In the genomic region with DNA sequence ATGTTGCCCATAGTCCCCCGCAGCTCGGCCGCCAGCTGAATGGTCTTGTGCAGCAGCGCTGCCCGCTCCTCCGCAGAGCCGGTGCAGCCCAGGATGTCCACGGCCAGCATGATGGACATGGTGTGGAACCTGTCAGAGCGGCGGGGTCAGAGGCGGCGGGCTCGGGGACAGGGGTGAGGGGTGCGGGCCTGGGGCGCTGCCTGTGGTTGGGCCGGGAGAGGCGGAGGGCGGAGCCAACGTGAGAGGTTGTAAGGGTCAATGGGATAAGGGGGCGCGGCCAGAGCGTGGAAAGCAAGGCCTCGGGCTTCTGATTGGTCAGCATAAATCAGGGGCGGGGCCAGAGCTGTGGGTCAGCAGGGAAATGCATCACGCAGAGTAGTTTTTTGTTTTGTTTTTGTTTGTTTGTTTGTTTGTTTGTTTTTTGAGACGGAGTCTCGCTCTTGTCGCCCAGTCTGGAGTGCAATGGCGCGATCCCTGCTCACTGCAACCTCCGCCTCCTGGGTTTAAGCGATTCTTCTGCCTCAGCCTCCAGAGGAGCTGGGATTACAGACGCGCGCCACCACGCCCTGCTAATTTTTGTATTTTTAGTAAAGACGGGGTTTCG, we compare ENCODE assay signal across 8 cellular contexts. TPM values are rescaled to one million over a fixed set of nuclear protein-coding genes. Genes with fewer than 3 reads are reported as not detected.
DNase-seq lines count a peak whose midpoint lies in the region; ATAC-seq and TF ChIP-seq lines count a peak whose summit lies in the region.
"Had no signal": no experiment of that assay in that cellular context is flagged by ENCODE, and none has a peak within 500 bp of the region (broad histone marks: within the 10 kb centered on the region; RNA-seq: fewer than 3 reads in every experiment).

No MANE protein-coding gene starts in this region.

- H3K9me3 Mint-ChIP-seq in chondrocyte (ENCODE audit: low read depth), result no peaks in the 10 kb centered on the region
- H3K9me3 Mint-ChIP-seq: activated naive CD4-positive, alpha-beta T cell treated with anti-CD3 and anti-CD28 coated beads, Interleukin-2, amount 50 U/mL, for 72 hours had no signal

- DNase-seq in NCI-H146 (lab: John Stamatoyannopoulos, UW) (peak; percentile 91), epithelial cell of proximal tubule (ENCODE audit: low read depth) (no peak), lung (ENCODE audit: low spot score) (peak; percentile 82), upper lobe of left lung (peak; percentile 87 to 90), chondrocyte (ENCODE audit: low spot score) (no peak)

- ATAC-seq in lung (ENCODE audit: insufficient read depth, low FRiP score), result peak; percentile 52
- ATAC-seq in upper lobe of left lung (ENCODE audit: low FRiP score in 2 of 2), result peak; percentile 59 to 81
- no peak for ATAC-seq in HG03139 (IDR thresholded peaks at IDR 0.05; ENCODE audit: unreplicated experiment)
- no peak for ATAC-seq in GM18870 (IDR thresholded peaks at IDR 0.05; ENCODE audit: unreplicated experiment)

- peaks cover 0 to 31% of the 10 kb centered on the region in 2 donors for H3K36me3 ChIP-seq in lung (ENCODE audit: control insufficient read depth in 2 of 2, insufficient read depth in 2 of 2, low read length in 2 of 2)
- H3K36me3 ChIP-seq in upper lobe of left lung, result peaks cover 0 to 87% (median 68%) of the 10 kb centered on the region in 4 donors

- H3K4me1 ChIP-seq in lung (ENCODE audit: control insufficient read depth in 2 of 2, insufficient read depth in 2 of 2, low read length in 2 of 2) (no peaks in the 10 kb centered on the region), upper lobe of left lung (peaks cover 18 to 35% (median 24%) of the 10 kb centered on the region in 4 donors)

- H3K27ac ChIP-seq in lung (ENCODE audit: low read depth in 1 of 2, low read length in 1 of 2) (no peak overlapping the region), upper lobe of left lung (peak overlapping the region in 2 of 4 donors; percentile 71)

- H3K9me3 ChIP-seq in lung (ENCODE audit: control insufficient read depth in 2 of 2, insufficient read depth in 1 of 2, low read length in 1 of 2) (no peaks in the 10 kb centered on the region), upper lobe of left lung (no peaks in the 10 kb centered on the region)

- H3K4me1 Mint-ChIP-seq in chondrocyte (ENCODE audit: low read depth), result no peaks in the 10 kb centered on the region

- H3K27me3 ChIP-seq in lung (ENCODE audit: control insufficient read depth, insufficient read depth) (no peaks in the 10 kb centered on the region), upper lobe of left lung (no peaks in the 10 kb centered on the region)

- H3K36me3 Mint-ChIP-seq in chondrocyte (ENCODE audit: low read depth), result peaks cover 1% of the 10 kb centered on the region

- no peak overlapping the region for H3K27ac Mint-ChIP-seq in chondrocyte (ENCODE audit: unreplicated experiment)
- H3K27ac Mint-ChIP-seq: activated naive CD4-positive, alpha-beta T cell treated with anti-CD3 and anti-CD28 coated beads, Interleukin-2, amount 50 U/mL, for 72 hours had no signal

- H3K27me3 Mint-ChIP-seq in chondrocyte (ENCODE audit: low read depth), result no peaks in the 10 kb centered on the region

- H3K4me3 ChIP-seq in epithelial cell of proximal tubule (ENCODE audit: low read depth, low read length), result peak overlapping the region; percentile 37
- H3K4me3 ChIP-seq in lung, result no peak overlapping the region
- H3K4me3 ChIP-seq in upper lobe of left lung, result peak overlapping the region in 3 of 4 donors; percentile 29 to 41 (median 32)

- H3K4me3 Mint-ChIP-seq in chondrocyte (ENCODE audit: unreplicated experiment), result no peak overlapping the region

- TF ChIP-seq EP300 in upper lobe of left lung (IDR thresholded peaks at IDR 0.05), result no peak

- WGBS in lung, 2 donors, result 64 to 74% methylated on average over 38 of the region's 38 CpGs
- WGBS in upper lobe of left lung, 2 donors, result 61 to 67% methylated on average over 30 to 36 of the region's 38 CpGs

- no peak for TF ChIP-seq CTCF in epithelial cell of proximal tubule (conservative IDR thresholded peaks at IDR 0.05; ENCODE audit: low read depth, low read length)
- TF ChIP-seq CTCF in lung (IDR thresholded peaks at IDR 0.05; ENCODE audit: control extremely low read depth, extremely low read depth), result no peak
- TF ChIP-seq CTCF in upper lobe of left lung (IDR thresholded peaks at IDR 0.05), result no peak
- no peak for TF ChIP-seq CTCF in chondrocyte (IDR thresholded peaks at IDR 0.05)

- no peak for TF ChIP-seq POLR2A in upper lobe of left lung (IDR thresholded peaks at IDR 0.05)

RNA-seq across cellular contexts. Expression of a gene that starts 6.8 kb away (rescaled TPM):
- 13.0 and 15.0 TPM in 2 replicates for total RNA-seq in epithelial cell of proximal tubule
- total RNA-seq in lung, result 10 to 100 TPM in 1 of 2 donors, 1 to 10 TPM in 1; 8.8 to 19.8 TPM
- polyA plus RNA-seq in lung, result 10 to 100 TPM; 14.0 to 30.8 TPM
- 10 to 100 TPM; 11.4 to 27.2 (median 21.0) TPM for total RNA-seq in upper lobe of left lung
- 6.1 to 8.1 TPM (median 6.4 TPM) in 3 replicates for total RNA-seq in chondrocyte

RNA-seq across cellular contexts. Expression of a gene that starts 26.1 kb away (rescaled TPM):
- total RNA-seq in epithelial cell of proximal tubule (not detected in 2 replicates), lung (1 to 10 TPM; 4.0 to 5.6 TPM), upper lobe of left lung (1 to 10 TPM in 5 of 6 donors, under 1 TPM in 1; 0.29 to 9.4 (median 3.1) TPM), chondrocyte (not detected in 3 replicates)
- 1 to 10 TPM; 1.5 TPM for polyA plus RNA-seq in lung

RNA-seq across cellular contexts. Expression of a gene that starts 26.5 kb away (rescaled TPM):
- total RNA-seq in epithelial cell of proximal tubule (46.7 and 47.4 TPM in 2 replicates), lung (10 to 100 TPM in 1 of 2 donors, 1 to 10 TPM in 1; 8.6 to 28.2 TPM), upper lobe of left lung (10 to 100 TPM in 5 of 6 donors, 1 to 10 TPM in 1; 7.4 to 33.5 (median 18.7) TPM), chondrocyte (11.0 to 13.3 TPM (median 11.2 TPM) in 3 replicates)
- 10 to 100 TPM; 21.2 to 41.7 TPM for polyA plus RNA-seq in lung

RNA-seq across cellular contexts. Expression of a gene that starts 35.1 kb away (rescaled TPM):
- not detected in 2 replicates for total RNA-seq in epithelial cell of proximal tubule
- total RNA-seq in lung, result 10 to 100 TPM; 14.6 to 40.6 TPM
- polyA plus RNA-seq in lung, result 10 to 100 TPM; 14.8 to 17.3 TPM
- total RNA-seq in upper lobe of left lung, result 100 to 1,000 TPM in 1 of 6 donors, 10 to 100 TPM in 4, under 1 TPM in 1; 0.77 to 125 (median 37.0) TPM
- 0.27 TPM in 1 of 3 replicates, not detected in the others for total RNA-seq in chondrocyte
- total RNA-seq: activated naive CD4-positive, alpha-beta T cell treated with anti-CD3 and anti-CD28 coated beads, Interleukin-2, amount 50 U/mL, for 72 hours had no signal

RNA-seq across cellular contexts. Expression of a gene that starts 36.5 kb away (rescaled TPM):
- total RNA-seq in epithelial cell of proximal tubule, result not detected in 2 replicates
- total RNA-seq in lung, result 10 to 100 TPM; 34.5 to 51.5 TPM
- 10 to 100 TPM; 41.0 to 43.0 TPM for polyA plus RNA-seq in lung
- 10 to 100 TPM; 17.5 to 90.4 (median 37.5) TPM for total RNA-seq in upper lobe of left lung
- 2.5 to 9.9 TPM (median 9.4 TPM) in 3 replicates for total RNA-seq in chondrocyte

Comparison
In these comparisons a context has a peak if more than half of its experiments do, and no peak if none do; other contexts are left out.
1. DNase-seq: peak in NCI-H146 (single experiment), lung (single experiment) and upper lobe of left lung (2 of 2); none in epithelial cell of proximal tubule (single experiment) and chondrocyte (single experiment).
2. ATAC-seq: peak in lung (single experiment) and upper lobe of left lung (2 of 2); none in HG03139 (single experiment) and GM18870 (single experiment).